In the genomic region with DNA sequence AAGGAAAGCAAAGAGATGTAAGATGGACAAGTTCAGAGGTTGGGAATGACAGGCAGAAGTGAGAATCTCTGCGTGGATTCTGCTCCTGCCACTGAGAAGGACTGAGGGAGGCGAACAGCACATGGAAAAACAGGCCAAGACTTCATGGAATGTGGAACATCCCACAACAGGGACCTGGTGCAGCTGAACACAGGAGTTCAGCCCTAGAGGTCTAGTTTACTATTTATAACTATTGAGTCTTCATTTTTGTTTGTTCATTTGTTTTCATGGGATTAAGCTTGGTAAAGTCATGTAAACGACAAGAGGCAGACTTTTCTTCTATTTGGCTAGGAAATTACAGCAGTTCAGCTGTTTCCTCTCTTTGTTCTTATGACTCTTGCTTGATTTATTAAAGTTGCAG, we compare ENCODE assay signal across 10 cellular contexts.
A peak's percentile ranks its signal among the peaks of the same experiment; 100 is the strongest.
DNase-seq lines count a peak whose midpoint lies in the region; ATAC-seq and TF ChIP-seq lines count a peak whose summit lies in the region.
"Had no signal": no experiment of that assay in that cellular context is flagged by ENCODE, and none has a peak within 500 bp of the region (broad histone marks: within the 10 kb centered on the region; RNA-seq: fewer than 3 reads in every experiment).

No MANE protein-coding gene starts in this region.

- H3K36me3 ChIP-seq in urinary bladder (ENCODE audit: insufficient read depth), result no peaks in the 10 kb centered on the region

- H3K27ac ChIP-seq in VCaP, result peak overlapping the region; percentile 99
- peak overlapping the region; percentile 83 for H3K27ac ChIP-seq in urinary bladder (ENCODE audit: low read depth)
- H3K27ac ChIP-seq: foreskin keratinocyte had no signal

- WGBS in urinary bladder, result 21% methylated on average over 3 of the region's 3 CpGs

- H3K4me1 ChIP-seq in urinary bladder (ENCODE audit: insufficient read depth), result no peaks in the 10 kb centered on the region
- H3K4me1 ChIP-seq: foreskin keratinocyte had no signal

- TF ChIP-seq CTCF in VCaP (conservative IDR thresholded peaks at IDR 0.05) (no peak), fibroblast of the aortic adventitia (IDR thresholded peaks at IDR 0.05; ENCODE audit: insufficient read depth, low read length) (no peak)

- ATAC-seq in GM21526 (IDR thresholded peaks at IDR 0.05; ENCODE audit: low FRiP score, unreplicated experiment) (no peak), GM21528 (IDR thresholded peaks at IDR 0.05; ENCODE audit: low FRiP score, unreplicated experiment) (no peak)
- ATAC-seq: foreskin keratinocyte had no signal

- H3K4me3 ChIP-seq in fibroblast of the aortic adventitia (ENCODE audit: low read depth, low read length) (no peak overlapping the region), urinary bladder (ENCODE audit: low read depth, low read length) (no peak overlapping the region)

- peak; percentile 67 for DNase-seq in fibroblast of the aortic adventitia (ENCODE audit: low read depth)
- DNase-seq in myocyte (ENCODE audit: low read depth), result peak; percentile 88
- no peak for DNase-seq in NCI-H187 treated with DMSO at 0.1 percent for 48 hours (lab: John Stamatoyannopoulos, UW)
- DNase-seq: foreskin keratinocyte, GDM1, posterior cingulate gyrus had no signal
